ENCODE assay signal across 3 cellular contexts in the genomic region with DNA sequence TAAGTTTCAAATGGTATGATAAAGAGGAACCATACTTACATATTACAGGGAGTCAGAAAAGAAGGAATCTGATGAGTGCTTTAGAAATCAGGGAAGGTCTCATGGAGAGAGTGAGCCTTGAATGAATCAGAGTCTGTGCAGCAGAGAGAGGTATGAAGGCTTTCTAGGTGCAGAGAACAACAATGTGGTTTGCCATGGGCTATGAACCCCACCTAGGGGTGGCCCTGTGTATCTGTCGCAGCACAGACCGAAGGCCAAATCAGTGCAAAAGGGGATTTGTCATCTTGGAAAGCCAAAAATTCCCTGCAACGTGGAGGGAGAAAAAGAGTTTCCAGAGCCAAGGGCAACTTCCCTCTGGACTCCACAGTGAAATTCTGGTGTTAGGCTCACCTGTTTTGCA.
TF ChIP-seq lines count a peak whose summit lies in the region.

No MANE protein-coding gene starts in this region.

TF ChIP-seq in SK-N-SH, 30 proteins besides CTCF, POLR2A, EP300 and RAD21:
- no peak for TF ChIP-seq GABPA (IDR thresholded peaks at IDR 0.05; ENCODE audit: low read depth)
- TF ChIP-seq, protein P1, sequence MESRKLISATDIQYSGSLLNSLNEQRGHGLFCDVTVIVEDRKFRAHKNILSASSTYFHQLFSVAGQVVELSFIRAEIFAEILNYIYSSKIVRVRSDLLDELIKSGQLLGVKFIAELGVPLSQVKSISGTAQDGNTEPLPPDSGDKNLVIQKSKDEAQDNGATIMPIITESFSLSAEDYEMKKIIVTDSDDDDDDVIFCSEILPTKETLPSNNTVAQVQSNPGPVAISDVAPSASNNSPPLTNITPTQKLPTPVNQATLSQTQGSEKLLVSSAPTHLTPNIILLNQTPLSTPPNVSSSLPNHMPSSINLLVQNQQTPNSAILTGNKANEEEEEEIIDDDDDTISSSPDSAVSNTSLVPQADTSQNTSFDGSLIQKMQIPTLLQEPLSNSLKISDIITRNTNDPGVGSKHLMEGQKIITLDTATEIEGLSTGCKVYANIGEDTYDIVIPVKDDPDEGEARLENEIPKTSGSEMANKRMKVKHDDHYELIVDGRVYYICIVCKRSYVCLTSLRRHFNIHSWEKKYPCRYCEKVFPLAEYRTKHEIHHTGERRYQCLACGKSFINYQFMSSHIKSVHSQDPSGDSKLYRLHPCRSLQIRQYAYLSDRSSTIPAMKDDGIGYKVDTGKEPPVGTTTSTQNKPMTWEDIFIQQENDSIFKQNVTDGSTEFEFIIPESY (IDR thresholded peaks at IDR 0.05; ENCODE audit: borderline replicate concordance, low read depth), result no peak
- TF ChIP-seq NRF1 (IDR thresholded peaks at IDR 0.05; ENCODE audit: low read depth, low read length), result no peak
- no peak for TF ChIP-seq MXI1 (IDR thresholded peaks at IDR 0.05; ENCODE audit: low read depth, low read length)

TF ChIP-seq in SK-N-SH treated with all-trans-retinoic acid at 6 μM for 48 hours, 23 proteins besides CTCF, POLR2A, EP300 and RAD21:
- TF ChIP-seq, protein P2, sequence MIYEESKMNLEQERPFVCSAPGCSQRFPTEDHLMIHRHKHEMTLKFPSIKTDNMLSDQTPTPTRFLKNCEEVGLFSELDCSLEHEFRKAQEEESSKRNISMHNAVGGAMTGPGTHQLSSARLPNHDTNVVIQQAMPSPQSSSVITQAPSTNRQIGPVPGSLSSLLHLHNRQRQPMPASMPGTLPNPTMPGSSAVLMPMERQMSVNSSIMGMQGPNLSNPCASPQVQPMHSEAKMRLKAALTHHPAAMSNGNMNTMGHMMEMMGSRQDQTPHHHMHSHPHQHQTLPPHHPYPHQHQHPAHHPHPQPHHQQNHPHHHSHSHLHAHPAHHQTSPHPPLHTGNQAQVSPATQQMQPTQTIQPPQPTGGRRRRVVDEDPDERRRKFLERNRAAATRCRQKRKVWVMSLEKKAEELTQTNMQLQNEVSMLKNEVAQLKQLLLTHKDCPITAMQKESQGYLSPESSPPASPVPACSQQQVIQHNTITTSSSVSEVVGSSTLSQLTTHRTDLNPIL (CRISPR knock-in tag; IDR thresholded peaks at IDR 0.05; ENCODE audit: low read depth), result no peak
- no peak for TF ChIP-seq SNAI2 (CRISPR knock-in tag; IDR thresholded peaks at IDR 0.05)
- no peak for TF ChIP-seq ZC3H10 (CRISPR knock-in tag; IDR thresholded peaks at IDR 0.05)
- TF ChIP-seq ZNF565 (CRISPR knock-in tag; conservative IDR thresholded peaks at IDR 0.05; ENCODE audit: low read depth), result no peak
- TF ChIP-seq GLIS3 (CRISPR knock-in tag; IDR thresholded peaks at IDR 0.05), result no peak
- TF ChIP-seq ZNF70 (CRISPR knock-in tag; IDR thresholded peaks at IDR 0.05), result no peak
- TF ChIP-seq, protein P3, sequence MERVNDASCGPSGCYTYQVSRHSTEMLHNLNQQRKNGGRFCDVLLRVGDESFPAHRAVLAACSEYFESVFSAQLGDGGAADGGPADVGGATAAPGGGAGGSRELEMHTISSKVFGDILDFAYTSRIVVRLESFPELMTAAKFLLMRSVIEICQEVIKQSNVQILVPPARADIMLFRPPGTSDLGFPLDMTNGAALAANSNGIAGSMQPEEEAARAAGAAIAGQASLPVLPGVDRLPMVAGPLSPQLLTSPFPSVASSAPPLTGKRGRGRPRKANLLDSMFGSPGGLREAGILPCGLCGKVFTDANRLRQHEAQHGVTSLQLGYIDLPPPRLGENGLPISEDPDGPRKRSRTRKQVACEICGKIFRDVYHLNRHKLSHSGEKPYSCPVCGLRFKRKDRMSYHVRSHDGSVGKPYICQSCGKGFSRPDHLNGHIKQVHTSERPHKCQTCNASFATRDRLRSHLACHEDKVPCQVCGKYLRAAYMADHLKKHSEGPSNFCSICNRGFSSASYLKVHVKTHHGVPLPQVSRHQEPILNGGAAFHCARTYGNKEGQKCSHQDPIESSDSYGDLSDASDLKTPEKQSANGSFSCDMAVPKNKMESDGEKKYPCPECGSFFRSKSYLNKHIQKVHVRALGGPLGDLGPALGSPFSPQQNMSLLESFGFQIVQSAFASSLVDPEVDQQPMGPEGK (CRISPR knock-in tag; IDR thresholded peaks at IDR 0.05; ENCODE audit: borderline replicate concordance), result no peak
- TF ChIP-seq ISL1 (CRISPR knock-in tag; IDR thresholded peaks at IDR 0.05), result no peak
- no peak for TF ChIP-seq CSDC2 (CRISPR knock-in tag; IDR thresholded peaks at IDR 0.05)
- TF ChIP-seq, protein P4, sequence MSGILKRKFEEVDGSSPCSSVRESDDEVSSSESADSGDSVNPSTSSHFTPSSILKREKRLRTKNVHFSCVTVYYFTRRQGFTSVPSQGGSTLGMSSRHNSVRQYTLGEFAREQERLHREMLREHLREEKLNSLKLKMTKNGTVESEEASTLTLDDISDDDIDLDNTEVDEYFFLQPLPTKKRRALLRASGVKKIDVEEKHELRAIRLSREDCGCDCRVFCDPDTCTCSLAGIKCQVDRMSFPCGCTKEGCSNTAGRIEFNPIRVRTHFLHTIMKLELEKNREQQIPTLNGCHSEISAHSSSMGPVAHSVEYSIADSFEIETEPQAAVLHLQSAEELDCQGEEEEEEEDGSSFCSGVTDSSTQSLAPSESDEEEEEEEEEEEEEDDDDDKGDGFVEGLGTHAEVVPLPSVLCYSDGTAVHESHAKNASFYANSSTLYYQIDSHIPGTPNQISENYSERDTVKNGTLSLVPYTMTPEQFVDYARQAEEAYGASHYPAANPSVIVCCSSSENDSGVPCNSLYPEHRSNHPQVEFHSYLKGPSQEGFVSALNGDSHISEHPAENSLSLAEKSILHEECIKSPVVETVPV (CRISPR knock-in tag; IDR thresholded peaks at IDR 0.05), result no peak
- TF ChIP-seq ZFP30 (CRISPR knock-in tag; IDR thresholded peaks at IDR 0.05), result no peak
- TF ChIP-seq, protein P5, sequence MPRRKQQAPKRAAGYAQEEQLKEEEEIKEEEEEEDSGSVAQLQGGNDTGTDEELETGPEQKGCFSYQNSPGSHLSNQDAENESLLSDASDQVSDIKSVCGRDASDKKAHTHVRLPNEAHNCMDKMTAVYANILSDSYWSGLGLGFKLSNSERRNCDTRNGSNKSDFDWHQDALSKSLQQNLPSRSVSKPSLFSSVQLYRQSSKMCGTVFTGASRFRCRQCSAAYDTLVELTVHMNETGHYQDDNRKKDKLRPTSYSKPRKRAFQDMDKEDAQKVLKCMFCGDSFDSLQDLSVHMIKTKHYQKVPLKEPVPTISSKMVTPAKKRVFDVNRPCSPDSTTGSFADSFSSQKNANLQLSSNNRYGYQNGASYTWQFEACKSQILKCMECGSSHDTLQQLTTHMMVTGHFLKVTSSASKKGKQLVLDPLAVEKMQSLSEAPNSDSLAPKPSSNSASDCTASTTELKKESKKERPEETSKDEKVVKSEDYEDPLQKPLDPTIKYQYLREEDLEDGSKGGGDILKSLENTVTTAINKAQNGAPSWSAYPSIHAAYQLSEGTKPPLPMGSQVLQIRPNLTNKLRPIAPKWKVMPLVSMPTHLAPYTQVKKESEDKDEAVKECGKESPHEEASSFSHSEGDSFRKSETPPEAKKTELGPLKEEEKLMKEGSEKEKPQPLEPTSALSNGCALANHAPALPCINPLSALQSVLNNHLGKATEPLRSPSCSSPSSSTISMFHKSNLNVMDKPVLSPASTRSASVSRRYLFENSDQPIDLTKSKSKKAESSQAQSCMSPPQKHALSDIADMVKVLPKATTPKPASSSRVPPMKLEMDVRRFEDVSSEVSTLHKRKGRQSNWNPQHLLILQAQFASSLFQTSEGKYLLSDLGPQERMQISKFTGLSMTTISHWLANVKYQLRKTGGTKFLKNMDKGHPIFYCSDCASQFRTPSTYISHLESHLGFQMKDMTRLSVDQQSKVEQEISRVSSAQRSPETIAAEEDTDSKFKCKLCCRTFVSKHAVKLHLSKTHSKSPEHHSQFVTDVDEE (CRISPR knock-in tag; IDR thresholded peaks at IDR 0.05), result no peak
- TF ChIP-seq OSR1 (CRISPR knock-in tag; IDR thresholded peaks at IDR 0.05), result no peak
- no peak for TF ChIP-seq RARB (CRISPR knock-in tag; IDR thresholded peaks at IDR 0.05)
- no peak for TF ChIP-seq TCF4 (CRISPR knock-in tag; IDR thresholded peaks at IDR 0.05; ENCODE audit: borderline replicate concordance)
- TF ChIP-seq ARNTL (CRISPR knock-in tag; IDR thresholded peaks at IDR 0.05; ENCODE audit: borderline replicate concordance, low read depth), result no peak
- TF ChIP-seq BACH2 (CRISPR knock-in tag; IDR thresholded peaks at IDR 0.05; ENCODE audit: borderline replicate concordance), result no peak
- no peak for TF ChIP-seq PPARA (CRISPR knock-in tag; IDR thresholded peaks at IDR 0.05; ENCODE audit: borderline replicate concordance)
- no peak for TF ChIP-seq TOX (CRISPR knock-in tag; IDR thresholded peaks at IDR 0.05; ENCODE audit: borderline replicate concordance)
TF ChIP-seq in SK-N-SH treated with all-trans-retinoic acid at 6 μM for 48 hours: peak in this region for 0.

TF ChIP-seq in GM12878, 131 proteins besides CTCF, POLR2A, EP300 and RAD21:
- no peak for TF ChIP-seq TAF1 (IDR thresholded peaks at IDR 0.05; ENCODE audit: borderline replicate concordance, low read depth, low read length)
- no peak for TF ChIP-seq CBFB (IDR thresholded peaks at IDR 0.05; ENCODE audit: low read depth)
- TF ChIP-seq EZH2 (IDR thresholded peaks at IDR 0.05; ENCODE audit: borderline replicate concordance, control insufficient read depth, low read depth, low read length), result no peak
- TF ChIP-seq SMC3 (IDR thresholded peaks at IDR 0.05; ENCODE audit: borderline replicate concordance, low read length), result peak; percentile 6; the same call in 1 of the 2 replicates
- no peak for TF ChIP-seq NR2F1 (conservative IDR thresholded peaks at IDR 0.05)
- TF ChIP-seq FOXK2 (IDR thresholded peaks at IDR 0.05), result no peak
- no peak for TF ChIP-seq CBX5 (IDR thresholded peaks at IDR 0.05; ENCODE audit: low read depth)
TF ChIP-seq in GM12878: peak in this region for 1.
